ENCODE assay signal across 32 cellular contexts in genomic region chr9:107109324-107109723, GRCh38.
"Had no signal": no experiment of that assay in that cellular context is flagged by ENCODE, and none has a peak within 500 bp of the region (broad histone marks: within the 10 kb centered on the region; RNA-seq: fewer than 3 reads in every experiment).

No MANE protein-coding gene starts in this region.

- H3K9me3 ChIP-seq: adrenal gland, ascending aorta, body of pancreas, breast epithelium had no signal

- H3K4me1 ChIP-seq: adrenal gland, ascending aorta, body of pancreas, breast epithelium had no signal

- ATAC-seq: activated naive CD4-positive, alpha-beta T cell treated with anti-CD3 and anti-CD28 coated beads, Interleukin-2, amount 50 U/mL, for 72 hours; activated naive CD8-positive, alpha-beta T cell treated with anti-CD3 and anti-CD28 coated beads, Interleukin-2, amount 50 U/mL, for 24 hours; activated T-cell treated with anti-CD3 and anti-CD28 coated beads, Interleukin-2, amount 50 U/mL, for 4 hours; activated T-cell treated with anti-CD3 and anti-CD28 coated beads, Interleukin-2, amount 50 U/mL, for 72 hours; activated T-helper 17 cell treated with anti-CD3 and anti-CD28 coated beads, Interleukin-2, amount 50 U/mL, for 72 hours; body of pancreas had no signal

- H3K27ac ChIP-seq: adrenal gland, ascending aorta, body of pancreas, brain microvascular endothelial cell, breast epithelium, cardiac muscle cell had no signal

- H3K27me3 ChIP-seq: adrenal gland, ascending aorta, body of pancreas, brain microvascular endothelial cell, breast epithelium had no signal

- H3K4me3 ChIP-seq: adrenal gland, ascending aorta, body of pancreas, breast epithelium, cardiac muscle cell had no signal

- DNase-seq: activated effector memory CD4-positive, alpha-beta T cell treated with anti-CD3 and anti-CD28 coated beads, Interleukin-2, amount 50 U/mL, for 16 hours; activated effector memory CD4-positive, alpha-beta T cell treated with Interleukin-2 at 50 U/mL for 16 hours; activated gamma-delta T cell; activated gamma-delta T cell treated with Interleukin-2 at 50 U/mL for 16 hours; activated naive CD4-positive, alpha-beta T cell; activated naive CD4-positive, alpha-beta T cell treated with anti-CD3 and anti-CD28 coated beads for 36 hours; activated naive CD4-positive, alpha-beta T cell treated with anti-CD3 and anti-CD28 coated beads, Interleukin-2, amount 10 ng/mL, durations not matched to agents 7 days and 5 days; activated naive CD4-positive, alpha-beta T cell treated with anti-CD3 and anti-CD28 coated beads, Interleukin-2, amount 50 U/mL, for 16 hours; activated naive CD4-positive, alpha-beta T cell treated with Interleukin-2 at 50 U/mL for 16 hours; activated naive CD8-positive, alpha-beta T cell treated with anti-CD3 and anti-CD28 coated beads for 36 hours; activated naive CD8-positive, alpha-beta T cell treated with anti-CD3 and anti-CD28 coated beads, Interleukin-2, amount 10 ng/mL, durations not matched to agents 7 days and 5 days; activated naive CD8-positive, alpha-beta T cell treated with anti-CD3 and anti-CD28 coated beads, Interleukin-2, amount 50 U/mL, for 24 hours; activated T-cell treated with anti-CD3 and anti-CD28 coated beads, Interleukin-2, amount 50 U/mL, for 1 hour; activated T-cell treated with anti-CD3 and anti-CD28 coated beads, Interleukin-2, amount 50 U/mL, for 24 hours; activated T-cell treated with anti-CD3 and anti-CD28 coated beads, Interleukin-2, amount 50 U/mL, for 4 hours; activated T-cell treated with anti-CD3 and anti-CD28 coated beads, Interleukin-2, amount 50 U/mL, for 48 hours; activated T-cell treated with anti-CD3 and anti-CD28 coated beads, Interleukin-2, amount 50 U/mL, for 72 hours; adrenal gland; amniotic stem cell; amygdala; anterior cingulate cortex; aorta; body of pancreas; caudate nucleus; central memory CD4-positive, alpha-beta T cell; cerebellar nuclear complex had no signal

- H3K36me3 ChIP-seq: adrenal gland, ascending aorta, brain microvascular endothelial cell, breast epithelium, cardiac muscle cell had no signal
